Comparison of ENCODE assay signal across 15 cellular contexts in genomic region chr9:109224751-109225150, GRCh38. TPM values are rescaled to one million over a fixed set of nuclear protein-coding genes. Genes with fewer than 3 reads are reported as not detected.
"Had no signal": no experiment of that assay in that cellular context is flagged by ENCODE, and none has a peak within 500 bp of the region (broad histone marks: within the 10 kb centered on the region; RNA-seq: fewer than 3 reads in every experiment).

No MANE protein-coding gene starts in this region.

- DNase-seq: cortex of kidney; effector CD8-positive, alpha-beta T cell; foreskin melanocyte; heart right ventricle; hypothalamus; mammary epithelial cell; naive thymus-derived CD4-positive, alpha-beta T cell; nucleus accumbens; ovary; right cardiac atrium; stimulated activated CD4-positive, alpha-beta T cell treated with anti-CD3 and anti-CD28 coated beads, Interleukin-4, amount 100 ng/mL, for 1 hour; stimulated activated naive B cell treated with anti-CD40 and anti-IgM and Interleukin-4, amounts not matched to agents 10 μg/mL and 1 μg/mL and 100 μg/mL, for 72 hours; stimulated activated naive CD8-positive, alpha-beta T cell treated with anti-CD3 and anti-CD28 coated beads, Interleukin-15, amount 100 ng/mL, for 72 hours; testis had no signal

- ATAC-seq: heart right ventricle; left lobe of liver; naive thymus-derived CD4-positive, alpha-beta T cell; right cardiac atrium; stimulated activated naive B cell treated with anti-CD40 and anti-IgM and Interleukin-4, amounts not matched to agents 10 μg/mL and 1 μg/mL and 100 μg/mL, for 72 hours; stimulated activated naive CD8-positive, alpha-beta T cell treated with anti-CD3 and anti-CD28 coated beads, Interleukin-15, amount 100 ng/mL, for 72 hours had no signal

RNA-seq across cellular contexts. Expression of gene FRRS1L, which starts 57.7 kb away (rescaled TPM):
- total RNA-seq: naive thymus-derived CD4-positive, alpha-beta T cell had no signal
